ENCODE assay signal across 20 cellular contexts in genomic region chr6:143236151-143236788, GRCh38.
DNase-seq lines count a peak whose midpoint lies in the region; ATAC-seq and TF ChIP-seq lines count a peak whose summit lies in the region.
"Had no signal": no experiment of that assay in that cellular context is flagged by ENCODE, and none has a peak within 500 bp of the region (broad histone marks: within the 10 kb centered on the region; RNA-seq: fewer than 3 reads in every experiment).

No MANE protein-coding gene starts in this region.

- no peaks in the 10 kb centered on the region for H3K27me3 Mint-ChIP-seq in activated CD4-positive, alpha-beta T cell treated with anti-CD3 and anti-CD28 coated beads, Interleukin-2, amount 10 ng/mL, durations not matched to agents 24 days and 14 days
- H3K27me3 Mint-ChIP-seq: activated CD8-positive, alpha-beta memory T cell treated with anti-CD3 and anti-CD28 coated beads, Interleukin-2, amount 10 ng/mL, durations not matched to agents 7 days and 5 days; activated naive CD4-positive, alpha-beta T cell treated with anti-CD3 and anti-CD28 coated beads, Interleukin-2, amount 10 ng/mL, durations not matched to agents 7 days and 5 days had no signal

- H3K9ac ChIP-seq in PC-3 (ENCODE audit: low read length) = no peak overlapping the region
- H3K9ac ChIP-seq: BLaER1 treated with 17β-estradiol and CSF1 and Interleukin-3, amounts not matched to agents 10 nM and 100 nM had no signal

- H3K9me2 ChIP-seq in PC-3 (replicated peaks; ENCODE audit: low read length) = no peaks in the 10 kb centered on the region

- H3K27ac ChIP-seq in PC-3 (ENCODE audit: low read length) = peak overlapping the region; percentile 50
- H3K27ac ChIP-seq in effector memory CD4-positive, alpha-beta T cell (ENCODE audit: insufficient read depth, low read length, poor library complexity, severe bottlenecking) = no peak overlapping the region
- H3K27ac ChIP-seq: BLaER1 treated with 17β-estradiol and CSF1 and Interleukin-3, amounts not matched to agents 10 nM and 100 nM; breast epithelium; prostate gland; thyroid gland had no signal

- no peaks in the 10 kb centered on the region for H4K20me1 ChIP-seq in PC-3 (ENCODE audit: low read length)
- H4K20me1 ChIP-seq: BLaER1 treated with 17β-estradiol and CSF1 and Interleukin-3, amounts not matched to agents 10 nM and 100 nM had no signal

- H2AFZ ChIP-seq in PC-3 (ENCODE audit: low read length) = no peak overlapping the region

- no peak overlapping the region for H3K4me3 Mint-ChIP-seq in activated CD4-positive, alpha-beta T cell treated with anti-CD3 and anti-CD28 coated beads, Interleukin-2, amount 10 ng/mL, durations not matched to agents 24 days and 14 days
- H3K4me3 Mint-ChIP-seq: activated CD8-positive, alpha-beta memory T cell treated with anti-CD3 and anti-CD28 coated beads, Interleukin-2, amount 10 ng/mL, durations not matched to agents 7 days and 5 days; activated naive CD4-positive, alpha-beta T cell treated with anti-CD3 and anti-CD28 coated beads, Interleukin-2, amount 10 ng/mL, durations not matched to agents 7 days and 5 days had no signal

- intact Hi-C loops in PC-3 (cut with micrococcal nuclease) = loop anchor here (10.0 kb wide), 1 partner anchor 99 kb away; no protein-coding TSS in a partner anchor
- intact Hi-C loops in activated CD4-positive, alpha-beta T cell treated with anti-CD3 and anti-CD28 coated beads, Interleukin-2, amount 10 ng/mL, durations not matched to agents 24 days and 14 days (cut with micrococcal nuclease) = no loop called here

- peak; percentile 86 for ATAC-seq in PC-3
- no peak for ATAC-seq in HG03039 (IDR thresholded peaks at IDR 0.05; ENCODE audit: unreplicated experiment)
- ATAC-seq: activated CD8-positive, alpha-beta memory T cell treated with anti-CD3 and anti-CD28 coated beads, Interleukin-2, amount 10 ng/mL, durations not matched to agents 7 days and 5 days had no signal

- H3K36me3 ChIP-seq in PC-3 (ENCODE audit: low read depth, low read length) = no peaks in the 10 kb centered on the region
- H3K36me3 ChIP-seq in effector memory CD4-positive, alpha-beta T cell (ENCODE audit: control insufficient read depth, insufficient read depth, low read length) = no peaks in the 10 kb centered on the region
- H3K36me3 ChIP-seq: BLaER1 treated with 17β-estradiol and CSF1 and Interleukin-3, amounts not matched to agents 10 nM and 100 nM; breast epithelium; prostate gland; thyroid gland had no signal

- H3K4me3 ChIP-seq in PC-3 (ENCODE audit: low read length) = no peak overlapping the region
- H3K4me3 ChIP-seq in effector memory CD4-positive, alpha-beta T cell (ENCODE audit: insufficient read depth, low read depth, low read length, poor library complexity, severe bottlenecking) = no peak overlapping the region
- H3K4me3 ChIP-seq: BLaER1 treated with 17β-estradiol and CSF1 and Interleukin-3, amounts not matched to agents 10 nM and 100 nM; breast epithelium; prostate gland; thyroid gland had no signal

- no peaks in the 10 kb centered on the region for H3K9me3 ChIP-seq in PC-3 (ENCODE audit: low read length)
- no peaks in the 10 kb centered on the region for H3K9me3 ChIP-seq in effector memory CD4-positive, alpha-beta T cell (ENCODE audit: control insufficient read depth, low read length)
- H3K9me3 ChIP-seq: BLaER1 treated with 17β-estradiol and CSF1 and Interleukin-3, amounts not matched to agents 10 nM and 100 nM; breast epithelium; prostate gland; thyroid gland had no signal

- H3K4me1 Mint-ChIP-seq in activated CD4-positive, alpha-beta T cell treated with anti-CD3 and anti-CD28 coated beads, Interleukin-2, amount 10 ng/mL, durations not matched to agents 24 days and 14 days = no peaks in the 10 kb centered on the region
- H3K4me1 Mint-ChIP-seq: activated CD8-positive, alpha-beta memory T cell treated with anti-CD3 and anti-CD28 coated beads, Interleukin-2, amount 10 ng/mL, durations not matched to agents 7 days and 5 days; activated naive CD4-positive, alpha-beta T cell treated with anti-CD3 and anti-CD28 coated beads, Interleukin-2, amount 10 ng/mL, durations not matched to agents 7 days and 5 days had no signal

- no peak overlapping the region for H3K4me2 ChIP-seq in PC-3 (ENCODE audit: low read length)
- H3K4me2 ChIP-seq: BLaER1 treated with 17β-estradiol and CSF1 and Interleukin-3, amounts not matched to agents 10 nM and 100 nM had no signal

- H3K4me1 ChIP-seq in PC-3 (ENCODE audit: insufficient read depth, low read length) = peaks cover 20% of the 10 kb centered on the region
- H3K4me1 ChIP-seq in effector memory CD4-positive, alpha-beta T cell (ENCODE audit: control insufficient read depth, insufficient read depth, low read length, poor library complexity, severe bottlenecking) = no peaks in the 10 kb centered on the region
- H3K4me1 ChIP-seq: BLaER1 treated with 17β-estradiol and CSF1 and Interleukin-3, amounts not matched to agents 10 nM and 100 nM; breast epithelium; prostate gland; thyroid gland had no signal

- TF ChIP-seq CTCF in PC-3 (conservative IDR thresholded peaks at IDR 0.05; ENCODE audit: low read depth, low read length) = no peak

- no peak overlapping the region for H3K27ac Mint-ChIP-seq in activated CD4-positive, alpha-beta T cell treated with anti-CD3 and anti-CD28 coated beads, Interleukin-2, amount 10 ng/mL, durations not matched to agents 24 days and 14 days
- H3K27ac Mint-ChIP-seq: activated CD8-positive, alpha-beta memory T cell treated with anti-CD3 and anti-CD28 coated beads, Interleukin-2, amount 10 ng/mL, durations not matched to agents 7 days and 5 days; activated naive CD4-positive, alpha-beta T cell treated with anti-CD3 and anti-CD28 coated beads, Interleukin-2, amount 10 ng/mL, durations not matched to agents 7 days and 5 days had no signal

- H3K79me2 ChIP-seq in PC-3 (ENCODE audit: low read length) = no peaks in the 10 kb centered on the region

- H3F3A ChIP-seq in PC-3 (ENCODE audit: low read length, unreplicated experiment) = no peaks in the 10 kb centered on the region

- DNase-seq in AG08395 (ENCODE audit: low spot score) (peak; percentile 91), GM04503 (ENCODE audit: low read depth) (peak; percentile 57), PC-3 (peak; percentile 44), iPS DF 4.7 (ENCODE audit: extremely low read depth, low spot score) (peak; percentile 5)
- no peak for DNase-seq in activated CD4-positive, alpha-beta T cell treated with anti-CD3 and anti-CD28 coated beads, Interleukin-2, amount 10 ng/mL, durations not matched to agents 24 days and 14 days
- DNase-seq in effector memory CD4-positive, alpha-beta T cell = no peak
- DNase-seq in stimulated activated naive CD4-positive, alpha-beta T cell treated with Interleukin-2 at 50 U/mL for 16 hours (lab: John Stamatoyannopoulos, UW) = no peak
- DNase-seq: activated CD8-positive, alpha-beta memory T cell treated with anti-CD3 and anti-CD28 coated beads, Interleukin-2, amount 10 ng/mL, durations not matched to agents 7 days and 5 days; activated naive CD4-positive, alpha-beta T cell treated with anti-CD3 and anti-CD28 coated beads, Interleukin-2, amount 10 ng/mL, durations not matched to agents 7 days and 5 days; GOT3; Kasumi-1; left cardiac atrium; NCI-H2029 treated with DMSO at 0.1 percent for 48 hours; stimulated activated CD4-positive, alpha-beta T cell treated with anti-CD3 and anti-CD28 coated beads, Interleukin-1b, Interleukin-23, amount 100 ng/mL, for 48 hours; stimulated activated CD8-positive, alpha-beta memory T cell treated with anti-CD3 and anti-CD28 coated beads, Interleukin-4, amount 100 ng/mL, for 48 hours; thyroid gland had no signal

- H3K36me3 Mint-ChIP-seq in activated CD4-positive, alpha-beta T cell treated with anti-CD3 and anti-CD28 coated beads, Interleukin-2, amount 10 ng/mL, durations not matched to agents 24 days and 14 days (ENCODE audit: low read depth) = no peaks in the 10 kb centered on the region
- H3K36me3 Mint-ChIP-seq: activated CD8-positive, alpha-beta memory T cell treated with anti-CD3 and anti-CD28 coated beads, Interleukin-2, amount 10 ng/mL, durations not matched to agents 7 days and 5 days; activated naive CD4-positive, alpha-beta T cell treated with anti-CD3 and anti-CD28 coated beads, Interleukin-2, amount 10 ng/mL, durations not matched to agents 7 days and 5 days had no signal

- CTCF ChIA-PET in PC-3 (lab: Charles Lee) = no interaction called here

- no TSS peak for BruUV-seq in PC-3 (replicated peaks; lab: Mats Ljungman, UMichigan)

- no peaks in the 10 kb centered on the region for H3K9me3 Mint-ChIP-seq in activated CD4-positive, alpha-beta T cell treated with anti-CD3 and anti-CD28 coated beads, Interleukin-2, amount 10 ng/mL, durations not matched to agents 24 days and 14 days
- H3K9me3 Mint-ChIP-seq: activated naive CD4-positive, alpha-beta T cell treated with anti-CD3 and anti-CD28 coated beads, Interleukin-2, amount 10 ng/mL, durations not matched to agents 7 days and 5 days had no signal

- POLR2A ChIA-PET in PC-3 (lab: Charles Lee; ENCODE audit: unreplicated experiment) = interaction anchor here (0.6 kb wide), 2 partner anchors 147 to 291 kb away, joined by 3 read pairs; no protein-coding TSS in a partner anchor

- no peaks in the 10 kb centered on the region for H3K27me3 ChIP-seq in PC-3 (ENCODE audit: low read length)
- H3K27me3 ChIP-seq in effector memory CD4-positive, alpha-beta T cell (replicated peaks; ENCODE audit: control insufficient read depth, insufficient read depth, low read length, poor library complexity, severe bottlenecking) = no peaks in the 10 kb centered on the region
- H3K27me3 ChIP-seq: BLaER1 treated with 17β-estradiol and CSF1 and Interleukin-3, amounts not matched to agents 10 nM and 100 nM; breast epithelium; thyroid gland had no signal

Comparison
In these comparisons a context has a peak if more than half of its experiments do, and no peak if none do; other contexts are left out.
1. DNase-seq: peak in AG08395 (single experiment), GM04503 (single experiment), PC-3 (single experiment) and iPS DF 4.7 (single experiment); none in activated CD4-positive, alpha-beta T cell treated with anti-CD3 and anti-CD28 coated beads, Interleukin-2, amount 10 ng/mL, durations not matched to agents 24 days and 14 days (single experiment), effector memory CD4-positive, alpha-beta T cell (0 of 3) and stimulated activated naive CD4-positive, alpha-beta T cell treated with Interleukin-2 at 50 U/mL for 16 hours (single experiment).